In genomic region chr3:13053425-13053824, GRCh38 we compare ENCODE assay signal across 15 cellular contexts.
"Had no signal": no experiment of that assay in that cellular context is flagged by ENCODE, and none has a peak within 500 bp of the region (broad histone marks: within the 10 kb centered on the region; RNA-seq: fewer than 3 reads in every experiment).

No MANE protein-coding gene starts in this region.

- H3K36me3 Mint-ChIP-seq: naive thymus-derived CD8-positive, alpha-beta T cell had no signal

- H3K27ac ChIP-seq: skin epidermis, upper lobe of left lung had no signal

- H3K4me1 Mint-ChIP-seq: activated CD4-positive, alpha-beta T cell treated with anti-CD3 and anti-CD28 coated beads, Interleukin-2, amount 10 ng/mL, durations not matched to agents 24 days and 14 days had no signal

- H3K4me3 Mint-ChIP-seq: activated B cell treated with CpG ODN at 0.5 μM for 24 hours; activated CD4-positive, alpha-beta T cell treated with anti-CD3 and anti-CD28 coated beads, Interleukin-2, amount 10 ng/mL, durations not matched to agents 24 days and 14 days; activated CD8-positive, alpha-beta T cell treated with anti-CD3 and anti-CD28 coated beads, Interleukin-2, amount 10 ng/mL, durations not matched to agents 7 days and 5 days; activated T-helper 1 cell treated with anti-CD3 and anti-CD28 coated beads, Interleukin-12 subunit alpha, Interleukin-12 subunit beta, Interleukin-2, Interleukin-4 antibody, amounts not matched to agents 30 ng/mL and 10 ng/mL and 1 ng/mL, durations not matched to agents 14 hours and 24 hours and 36 hours; naive thymus-derived CD8-positive, alpha-beta T cell; T-helper 1 cell treated with Interleukin-12 subunit alpha and Interleukin-12 subunit beta and Interleukin-4 antibody, amounts not matched to agents 30 μg/mL and 1 μg/mL, for 36 hours had no signal

- H3K9me3 ChIP-seq: upper lobe of left lung had no signal

- H3K4me3 ChIP-seq: skin epidermis, upper lobe of left lung had no signal

- H3K27me3 ChIP-seq: upper lobe of left lung had no signal

- H3K36me3 ChIP-seq: upper lobe of left lung had no signal

- ATAC-seq: activated CD8-positive, alpha-beta T cell treated with anti-CD3 and anti-CD28 coated beads, Interleukin-2, amount 10 ng/mL, durations not matched to agents 7 days and 5 days; left lobe of liver; naive thymus-derived CD8-positive, alpha-beta T cell; stimulated activated naive CD8-positive, alpha-beta T cell treated with anti-CD3 and anti-CD28 coated beads, Interleukin-15, Interleukin-2, amounts not matched to agents 100 U/mL and 50 U/mL, for 24 hours had no signal

- H3K27me3 Mint-ChIP-seq: activated B cell treated with CpG ODN at 0.5 μM for 24 hours; activated CD4-positive, alpha-beta T cell treated with anti-CD3 and anti-CD28 coated beads, Interleukin-2, amount 10 ng/mL, durations not matched to agents 24 days and 14 days had no signal

- H3K9me3 Mint-ChIP-seq: activated B cell treated with CpG ODN at 0.5 μM for 24 hours; activated CD4-positive, alpha-beta T cell treated with anti-CD3 and anti-CD28 coated beads, Interleukin-2, amount 10 ng/mL, durations not matched to agents 24 days and 14 days; activated T-helper 1 cell treated with anti-CD3 and anti-CD28 coated beads, Interleukin-12 subunit alpha, Interleukin-12 subunit beta, Interleukin-2, Interleukin-4 antibody, amounts not matched to agents 30 ng/mL and 10 ng/mL and 1 ng/mL, durations not matched to agents 14 hours and 24 hours and 36 hours; naive thymus-derived CD8-positive, alpha-beta T cell; T-helper 1 cell treated with Interleukin-12 subunit alpha and Interleukin-12 subunit beta and Interleukin-4 antibody, amounts not matched to agents 30 μg/mL and 1 μg/mL, for 36 hours had no signal

- H3K27ac Mint-ChIP-seq: activated B cell treated with CpG ODN at 0.5 μM for 24 hours; activated CD4-positive, alpha-beta T cell treated with anti-CD3 and anti-CD28 coated beads, Interleukin-2, amount 10 ng/mL, durations not matched to agents 24 days and 14 days; activated CD8-positive, alpha-beta T cell treated with anti-CD3 and anti-CD28 coated beads, Interleukin-2, amount 10 ng/mL, durations not matched to agents 7 days and 5 days; T-helper 1 cell treated with Interleukin-12 subunit alpha and Interleukin-12 subunit beta and Interleukin-4 antibody, amounts not matched to agents 30 μg/mL and 1 μg/mL, for 36 hours had no signal

- DNase-seq: activated B cell treated with CpG ODN at 0.5 μM for 24 hours; activated CD4-positive, alpha-beta T cell treated with anti-CD3 and anti-CD28 coated beads, Interleukin-2, amount 10 ng/mL, durations not matched to agents 24 days and 14 days; activated CD8-positive, alpha-beta memory T cell treated with anti-CD3 and anti-CD28 coated beads, Interleukin-2, amount 50 U/mL, for 48 hours; activated CD8-positive, alpha-beta T cell treated with anti-CD3 and anti-CD28 coated beads, Interleukin-2, amount 10 ng/mL, durations not matched to agents 7 days and 5 days; activated naive CD4-positive, alpha-beta T cell; mammary epithelial cell; naive thymus-derived CD8-positive, alpha-beta T cell; retina; stimulated activated CD4-positive, alpha-beta T cell treated with anti-CD3 and anti-CD28 coated beads, Interleukin-4, amount 100 ng/mL, for 24 hours; stimulated activated naive CD8-positive, alpha-beta T cell treated with anti-CD3 and anti-CD28 coated beads, Interleukin-15, Interleukin-2, amounts not matched to agents 100 U/mL and 50 U/mL, for 24 hours; upper lobe of left lung had no signal
